In the genomic region with DNA sequence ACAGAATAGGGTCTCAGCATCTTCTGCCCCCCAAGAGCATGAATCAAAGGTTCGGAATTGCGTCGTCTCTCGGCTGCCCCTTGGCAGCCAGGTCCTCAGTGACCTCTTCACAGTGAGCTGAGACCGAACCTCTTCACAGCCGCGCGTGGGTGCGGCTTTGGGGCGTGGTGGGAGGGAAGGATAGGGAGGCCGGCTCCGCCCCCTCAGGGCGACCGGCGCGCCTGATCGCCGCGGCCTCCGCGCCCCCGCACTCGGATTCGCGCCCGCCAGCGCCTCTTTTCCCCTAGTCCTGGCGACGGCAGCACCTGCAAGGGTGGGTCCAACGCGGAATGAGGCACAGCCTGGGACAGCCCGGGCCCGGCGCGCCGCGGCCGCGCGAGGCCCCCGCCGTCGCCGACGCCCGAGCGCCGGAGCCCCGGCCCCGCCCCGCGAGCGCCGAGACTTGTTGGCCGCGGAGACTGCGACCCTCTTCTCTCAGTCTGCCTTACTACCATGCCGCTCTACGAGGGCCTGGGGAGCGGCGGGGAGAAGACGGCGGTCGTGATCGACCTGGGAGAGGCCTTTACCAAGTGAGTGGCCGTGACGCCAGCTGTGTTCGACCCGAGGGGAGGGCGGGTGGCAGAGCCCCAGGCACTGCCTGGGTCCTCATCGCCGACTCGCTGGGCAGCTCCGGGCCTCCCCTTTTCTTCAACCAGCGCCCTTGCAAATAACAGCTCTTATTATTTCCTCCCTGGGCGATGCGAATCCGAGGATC, we compare ENCODE assay signal across 8 cellular contexts. TPM values are rescaled to one million over a fixed set of nuclear protein-coding genes. Genes with fewer than 3 reads are reported as not detected.
DNase-seq lines count a peak whose midpoint lies in the region; ATAC-seq and TF ChIP-seq lines count a peak whose summit lies in the region.

A gene (plus strand): TSS at position 424 of the 754 bp plus-strand sequence. CDS start 69 bp downstream, at position 493.

- H3K9ac ChIP-seq in SU-DHL-6 (ENCODE audit: low read length), result peak within 1 kb of the TSS; percentile 71

- peak within 1 kb of the TSS; percentile 99 for H3K4me2 ChIP-seq in SU-DHL-6 (ENCODE audit: low read depth, low read length, poor library complexity, severe bottlenecking)

- H3K27ac ChIP-seq in SU-DHL-6 (ENCODE audit: low read depth, low read length) (peak within 1 kb of the TSS; percentile 46), thoracic aorta (peak within 1 kb of the TSS; percentile 92 to 94)

- H3K9me2 ChIP-seq in SU-DHL-6 (replicated peaks; ENCODE audit: insufficient read depth, low read length), result no peaks in the 10 kb centered on the region

- peaks cover 14% of the 10 kb centered on the region for H3K4me1 Mint-ChIP-seq in activated naive CD8-positive, alpha-beta T cell treated with anti-CD3 and anti-CD28 coated beads, Interleukin-2, amount 10 ng/mL, durations not matched to agents 7 days and 5 days
- H3K4me1 Mint-ChIP-seq in osteocyte (ENCODE audit: unreplicated experiment), result peaks cover 18% of the 10 kb centered on the region

- H3K36me3 Mint-ChIP-seq in activated naive CD8-positive, alpha-beta T cell treated with anti-CD3 and anti-CD28 coated beads, Interleukin-2, amount 10 ng/mL, durations not matched to agents 7 days and 5 days, result peaks cover 4% of the 10 kb centered on the region
- H3K36me3 Mint-ChIP-seq in osteocyte (ENCODE audit: unreplicated experiment), result peaks cover 5% of the 10 kb centered on the region

- ATAC-seq in HG02678 (IDR thresholded peaks at IDR 0.05; ENCODE audit: unreplicated experiment) (peak; percentile 94), thoracic aorta (ENCODE audit: insufficient number of reproducible peaks, low FRiP score, low read depth) (peak; percentile 94)
- ATAC-seq in activated naive CD8-positive, alpha-beta T cell treated with anti-CD3 and anti-CD28 coated beads, Interleukin-2, amount 10 ng/mL, durations not matched to agents 7 days and 5 days (ENCODE audit: low read depth), result peak; percentile 92

- H3K79me2 ChIP-seq in SU-DHL-6 (ENCODE audit: insufficient read depth, low read length), result peaks cover 28% of the 10 kb centered on the region

- no peaks in the 10 kb centered on the region for H3K9me3 Mint-ChIP-seq in activated naive CD8-positive, alpha-beta T cell treated with anti-CD3 and anti-CD28 coated beads, Interleukin-2, amount 10 ng/mL, durations not matched to agents 7 days and 5 days
- H3K9me3 Mint-ChIP-seq in osteocyte (ENCODE audit: unreplicated experiment), result no peaks in the 10 kb centered on the region

- TF ChIP-seq CTCF in GM12865 (IDR thresholded peaks at IDR 0.05; ENCODE audit: insufficient read depth, low read depth, low read length, missing control alignments), result no peak
- no peak for TF ChIP-seq CTCF in SU-DHL-6 (IDR thresholded peaks at IDR 0.05; ENCODE audit: insufficient read depth, low read length, poor library complexity, severe bottlenecking)
- TF ChIP-seq CTCF in osteocyte (IDR thresholded peaks at IDR 0.05), result no peak
- no peak for TF ChIP-seq CTCF in thoracic aorta (IDR thresholded peaks at IDR 0.05)

- H3K36me3 ChIP-seq in SU-DHL-6 (ENCODE audit: low read length) (peaks cover 3% of the 10 kb centered on the region; the same call in 1 of the 2 replicates), thoracic aorta (no peaks in the 10 kb centered on the region)

- H4K20me1 ChIP-seq in SU-DHL-6 (ENCODE audit: low read depth, low read length), result no peaks in the 10 kb centered on the region

- H2AFZ ChIP-seq in SU-DHL-6 (ENCODE audit: low read depth, low read length, severe bottlenecking), result peak within 1 kb of the TSS; percentile 100

- H3K27me3 Mint-ChIP-seq in activated naive CD8-positive, alpha-beta T cell treated with anti-CD3 and anti-CD28 coated beads, Interleukin-2, amount 10 ng/mL, durations not matched to agents 7 days and 5 days, result no peaks in the 10 kb centered on the region
- peaks cover 12% of the 10 kb centered on the region for H3K27me3 Mint-ChIP-seq in osteocyte (ENCODE audit: unreplicated experiment)

- POLR2A ChIA-PET in activated naive CD8-positive, alpha-beta T cell treated with anti-CD3 and anti-CD28 coated beads, Interleukin-2, amount 10 ng/mL, durations not matched to agents 7 days and 5 days (lab: Charles Lee), result interaction anchor here (1.0 to 1.9 kb wide), 6 partner anchors 40 to 810 kb away, joined by 4 to 12 read pairs (median 4); a partner anchor contains a TSS

- peak; percentile 92 for DNase-seq in GM12865 (ENCODE audit: low read depth)
- peak; percentile 93 for DNase-seq in NCI-H1105 treated with DMSO at 0.1 percent for 48 hours (lab: John Stamatoyannopoulos, UW)
- peak; percentile 93 for DNase-seq in activated naive CD8-positive, alpha-beta T cell treated with anti-CD3 and anti-CD28 coated beads, Interleukin-2, amount 10 ng/mL, durations not matched to agents 7 days and 5 days
- peak; percentile 55 to 92 (median 84) for DNase-seq in head of caudate nucleus
- DNase-seq in osteocyte (ENCODE audit: extremely low spot score, unreplicated experiment), result peak; percentile 92
- DNase-seq in thoracic aorta (ENCODE audit: low spot score), result peak; percentile 60

- H3K9me3 ChIP-seq in SU-DHL-6 (ENCODE audit: insufficient read depth, low read length) (no peaks in the 10 kb centered on the region), thoracic aorta (no peaks in the 10 kb centered on the region)

- H3F3A ChIP-seq in SU-DHL-6 (ENCODE audit: insufficient read depth), result 0 out of 2 replicates have a peak, but pooled peaks cover 4% of the 10 kb centered on the region

- H3K27me3 ChIP-seq in SU-DHL-6 (ENCODE audit: low read length) (no peaks in the 10 kb centered on the region), thoracic aorta (replicated peaks; ENCODE audit: insufficient read depth) (no peaks in the 10 kb centered on the region)

- H3K4me3 ChIP-seq in GM12865 (ENCODE audit: low read depth, low read length) (peak within 1 kb of the TSS; percentile 89), SU-DHL-6 (ENCODE audit: insufficient read depth, low read length, poor library complexity, severe bottlenecking) (peak within 1 kb of the TSS; percentile 83), thoracic aorta (peak within 1 kb of the TSS; percentile 100)

- peaks cover 17 to 19% of the 10 kb centered on the region in 2 donors for H3K4me1 ChIP-seq in thoracic aorta (ENCODE audit: control insufficient read depth in 1 of 2, low read depth in 2 of 2)

- peak within 1 kb of the TSS; percentile 93 for H3K27ac Mint-ChIP-seq in activated naive CD8-positive, alpha-beta T cell treated with anti-CD3 and anti-CD28 coated beads, Interleukin-2, amount 10 ng/mL, durations not matched to agents 7 days and 5 days
- H3K27ac Mint-ChIP-seq in osteocyte (ENCODE audit: unreplicated experiment), result peak within 1 kb of the TSS; percentile 96

- peak within 1 kb of the TSS; percentile 94 for H3K4me3 Mint-ChIP-seq in activated naive CD8-positive, alpha-beta T cell treated with anti-CD3 and anti-CD28 coated beads, Interleukin-2, amount 10 ng/mL, durations not matched to agents 7 days and 5 days
- H3K4me3 Mint-ChIP-seq in osteocyte (ENCODE audit: unreplicated experiment), result peak within 1 kb of the TSS; percentile 96

- intact Hi-C loops in head of caudate nucleus (cut with DNase I), result loop anchor here (5.0 kb wide), 2 partner anchors 37 to 48 kb away; a partner anchor contains a TSS

RNA-seq across cellular contexts. Expression of the gene that starts here (rescaled TPM):
- total RNA-seq in activated naive CD8-positive, alpha-beta T cell treated with anti-CD3 and anti-CD28 coated beads, Interleukin-2, amount 10 ng/mL, durations not matched to agents 7 days and 5 days, result 10 to 100 TPM; 44.9 to 50.1 TPM
- total RNA-seq in osteocyte (80.3 and 99.1 TPM in 2 replicates), thoracic aorta (10 to 100 TPM; 78.5 to 79.7 TPM)

Comparison
In these comparisons a context has a peak if more than half of its experiments do, and no peak if none do; other contexts are left out.
1. Peak in every context shown above with its lines: DNase-seq, ATAC-seq, H3K4me3 ChIP-seq and H3K27ac ChIP-seq.